23 cellular contexts compared by ENCODE assay signal in genomic region chr6:6962699-6963098, GRCh38.
DNase-seq lines count a peak whose midpoint lies in the region; ATAC-seq, FAIRE-seq and TF ChIP-seq lines count a peak whose summit lies in the region.
"Had no signal": no experiment of that assay in that cellular context is flagged by ENCODE, and none has a peak within 500 bp of the region (broad histone marks: within the 10 kb centered on the region; RNA-seq: fewer than 3 reads in every experiment).

No MANE protein-coding gene starts in this region.

- peaks cover 5 to 31% of the 10 kb centered on the region in 2 experiments; a peak in 3 of 5 replicates for H3K4me1 ChIP-seq in K562 (replicated peaks in 1 of 2; ENCODE audit: control insufficient read depth in 2 of 2, insufficient read depth in 2 of 2, low read length in 2 of 2)
- peaks cover 0 to 8% of the 10 kb centered on the region in 2 experiments for H3K4me1 ChIP-seq in trophoblast cell (ENCODE audit: control insufficient read depth in 1 of 2, insufficient read depth in 2 of 2, low read length in 2 of 2)
- no peaks in the 10 kb centered on the region for H3K4me1 ChIP-seq in aorta (ENCODE audit: control insufficient read depth in 1 of 2, insufficient read depth in 2 of 2, low read length in 2 of 2)
- H3K4me1 ChIP-seq: BLaER1 had no signal

- peaks cover 4% of the 10 kb centered on the region for H3K79me1 ChIP-seq in trophoblast cell (ENCODE audit: low read length)

- TF ChIP-seq CTCF in K562 (IDR thresholded peaks at IDR 0.05 in 2 of 3, conservative IDR thresholded peaks at IDR 0.05 in 1 of 3; ENCODE audit: insufficient read depth in 2 of 3, low read depth in 1 of 3, low read length in 3 of 3) (no peak), GM13976 (IDR thresholded peaks at IDR 0.05; ENCODE audit: borderline replicate concordance, control extremely low read depth, extremely low read depth, insufficient read depth, missing control alignments) (no peak)

- BruUV-seq in K562 (replicated peaks; lab: Mats Ljungman, UMichigan) = no TSS peak

- no peak overlapping the region for H2BK12ac ChIP-seq in trophoblast cell (ENCODE audit: low read length)

- no peak overlapping the region for H2BK120ac ChIP-seq in trophoblast cell (ENCODE audit: insufficient read depth, low read length, poor library complexity)

- peak; percentile 55 for ATAC-seq in K562
- ATAC-seq in aorta (ENCODE audit: low FRiP score) = no peak
- ATAC-seq: CD8-positive, alpha-beta T cell had no signal

- peak; percentile 36 for DNase-seq in activated effector memory CD4-positive, alpha-beta T cell treated with anti-CD3 and anti-CD28 coated beads, Interleukin-2, amount 50 U/mL, for 16 hours
- DNase-seq in activated effector memory CD4-positive, alpha-beta T cell treated with Interleukin-2 at 50 U/mL for 16 hours = no peak
- DNase-seq in K562 (ENCODE audit: extremely low read depth in 1 of 4, low spot score in 3 of 4) = no peak
- peak; percentile 87 to 89 for DNase-seq in trophoblast cell
- DNase-seq in aorta = no peak
- DNase-seq in GM13976 (ENCODE audit: low spot score) = no peak
- DNase-seq: CD4-positive, CD25-positive, alpha-beta regulatory T cell; CD8-positive, alpha-beta T cell; DMS 273 treated with DMSO at 0.1 percent for 48 hours; DMS79; EL; GF-D8; GM23248; H7; HCEC 1CT had no signal

- H3K9me3 ChIP-seq in K562 (replicated peaks; ENCODE audit: control insufficient read depth, insufficient read depth, low read depth, low read length) = no peaks in the 10 kb centered on the region
- H3K9me3 ChIP-seq in trophoblast cell (ENCODE audit: insufficient read depth, low read depth, low read length) = no peaks in the 10 kb centered on the region
- H3K9me3 ChIP-seq in aorta (ENCODE audit: control insufficient read depth, low read length) = no peaks in the 10 kb centered on the region
- H3K9me3 ChIP-seq: BLaER1 had no signal

- no peak overlapping the region for H4K91ac ChIP-seq in trophoblast cell (ENCODE audit: low read depth, low read length)

- H3K27me3 ChIP-seq in K562 (ENCODE audit: control insufficient read depth in 2 of 2, insufficient read depth in 2 of 2, low read length in 2 of 2) (no peaks in the 10 kb centered on the region), trophoblast cell (ENCODE audit: insufficient read depth, low read length) (no peaks in the 10 kb centered on the region), aorta (ENCODE audit: control insufficient read depth in 1 of 2, insufficient read depth in 2 of 2, low read length in 1 of 2) (no peaks in the 10 kb centered on the region)
- H3K27me3 ChIP-seq: BLaER1 had no signal

- no peaks in the 10 kb centered on the region for H4K20me1 ChIP-seq in K562 (replicated peaks; ENCODE audit: control insufficient read depth, insufficient read depth, low read length)
- H4K20me1 ChIP-seq: BLaER1 had no signal

- in situ Hi-C loops in K562 (cut with MboI) = no loop called here
- in situ Hi-C loops in GM13976 (cut with MboI; ENCODE audit: low sequenced_read_pairs, unreplicated experiment) = no loop called here

- H3K36me3 ChIP-seq in K562 (ENCODE audit: control insufficient read depth, insufficient read depth, low read length) (no peaks in the 10 kb centered on the region), trophoblast cell (ENCODE audit: control insufficient read depth in 1 of 2, insufficient read depth in 2 of 2, low read length in 2 of 2) (no peaks in the 10 kb centered on the region), aorta (ENCODE audit: control insufficient read depth in 1 of 2, insufficient read depth in 2 of 2, low read length in 1 of 2) (no peaks in the 10 kb centered on the region)
- H3K36me3 ChIP-seq: BLaER1 had no signal

- TF ChIP-seq POLR2A in K562 (conservative IDR thresholded peaks at IDR 0.05) = no peak

- H3K9me1 ChIP-seq in K562 (ENCODE audit: control insufficient read depth, insufficient read depth, low read length) = no peaks in the 10 kb centered on the region

- H3K23ac ChIP-seq in trophoblast cell (ENCODE audit: low read length) = no peak overlapping the region

- H3K27ac ChIP-seq in K562 (ENCODE audit: extremely low read depth, low read depth, low read length) (no peak overlapping the region), trophoblast cell (ENCODE audit: low read depth, low read length) (peak overlapping the region; percentile 53), aorta (ENCODE audit: low read depth in 1 of 2, low read length in 2 of 2) (no peak overlapping the region)
- H3K27ac ChIP-seq: 22Rv1, BLaER1, C4-2B, GM23248 had no signal

- H3K4me3 ChIP-seq in K562 (no peak overlapping the region), trophoblast cell (ENCODE audit: low read depth, low read length) (no peak overlapping the region), aorta (ENCODE audit: low read length in 2 of 2) (no peak overlapping the region)
- H3K4me3 ChIP-seq: BLaER1, GM23248 had no signal

- no peak overlapping the region for H3K4ac ChIP-seq in trophoblast cell (ENCODE audit: low read depth, low read length)

- no peak overlapping the region for H2AK5ac ChIP-seq in trophoblast cell (ENCODE audit: low read length)

- CTCF ChIA-PET in K562 (lab: Yijun Ruan, JAX; ENCODE audit: low intra/inter-chr PET ratio) = no interaction called here

- H3K14ac ChIP-seq in trophoblast cell (ENCODE audit: low read length) = no peak overlapping the region

- H3K79me2 ChIP-seq in K562 (ENCODE audit: control insufficient read depth, insufficient read depth, low read length) = no peaks in the 10 kb centered on the region
- no peaks in the 10 kb centered on the region for H3K79me2 ChIP-seq in trophoblast cell (ENCODE audit: control insufficient read depth, insufficient read depth, low read length, poor library complexity)

- POLR2A ChIA-PET in K562 (lab: Yijun Ruan, JAX) = interaction anchor here (1.0 kb wide), 1 partner anchor 9 kb away, joined by 4 read pairs; no protein-coding TSS in a partner anchor

- no peak overlapping the region; the same call in 1 of the 2 replicates for H3K4me2 ChIP-seq in K562 (ENCODE audit: insufficient read depth, low read length)
- H3K4me2 ChIP-seq in trophoblast cell (ENCODE audit: low read length) = no peak overlapping the region
- H3K4me2 ChIP-seq: BLaER1 had no signal

- no peak overlapping the region for H2BK5ac ChIP-seq in trophoblast cell (ENCODE audit: low read depth, low read length, poor library complexity)

- FAIRE-seq in K562 (lab: Jason Lieb, UNC) = no peak
- FAIRE-seq: A204.1, D721Med, GM12891, GM19239, H1 had no signal

- H3K18ac ChIP-seq in trophoblast cell (ENCODE audit: low read length) = no peak overlapping the region

- H2AFZ ChIP-seq in K562 (ENCODE audit: low read depth, low read length) (peak overlapping the region; percentile 43), trophoblast cell (ENCODE audit: insufficient read depth, low read length, poor library complexity) (no peak overlapping the region)
- H2AFZ ChIP-seq: GM23248 had no signal

- 21% methylated on average over 4 of the region's 4 CpGs for WGBS in K562 (ENCODE audit: insufficient coverage, low coverage, missing lambda C conversion rate)
- WGBS in trophoblast cell (ENCODE audit: extremely low coverage, insufficient coverage, insufficient read length) = no CpG with 5 or more reads among the region's 4 CpGs
- 82 to 85% methylated on average over 4 of the region's 4 CpGs for WGBS in aorta, 2 donors

- intact Hi-C loops in K562 (cut with micrococcal nuclease) (no loop called here), aorta (cut with DNase I) (no loop called here)

- no peak overlapping the region for H4K8ac ChIP-seq in trophoblast cell (ENCODE audit: low read depth, low read length)

- peak overlapping the region in 1 of 2 experiments; percentile 5; a peak in 1 of 4 replicates for H3K9ac ChIP-seq in K562 (ENCODE audit: insufficient read depth in 1 of 2, low read depth in 2 of 2, low read length in 2 of 2)
- H3K9ac ChIP-seq in trophoblast cell (ENCODE audit: low read length) = no peak overlapping the region
- H3K9ac ChIP-seq: BLaER1, GM23248 had no signal

- no peak overlapping the region for H4K12ac ChIP-seq in trophoblast cell (ENCODE audit: low read depth, low read length)

- no peak for TF ChIP-seq EP300 in K562 (IDR thresholded peaks at IDR 0.05; ENCODE audit: low read length)

- TF ChIP-seq RAD21 in K562 (CRISPR knock-in tag; conservative IDR thresholded peaks at IDR 0.05 in 1 of 2, IDR thresholded peaks at IDR 0.05 in 1 of 2) = no peak

TF ChIP-seq in K562, 482 proteins besides CTCF, POLR2A, EP300 and RAD21 (continues in another document):
- TF ChIP-seq ZNF778 (CRISPR knock-in tag; IDR thresholded peaks at IDR 0.05) (no peak), GTF2E2 (tag; IDR thresholded peaks at IDR 0.05) (no peak), HMG20A (CRISPR knock-in tag; conservative IDR thresholded peaks at IDR 0.05) (no peak), ZNF239 (CRISPR knock-in tag; IDR thresholded peaks at IDR 0.05) (no peak), GATAD2B (IDR thresholded peaks at IDR 0.05; ENCODE audit: borderline replicate concordance) (no peak), TRIM25 (IDR thresholded peaks at IDR 0.05; ENCODE audit: borderline replicate concordance) (no peak), ZNF431 (CRISPR knock-in tag; IDR thresholded peaks at IDR 0.05) (no peak), SLC30A9 (CRISPR knock-in tag; IDR thresholded peaks at IDR 0.05) (no peak), HMGN3 (IDR thresholded peaks at IDR 0.05; ENCODE audit: borderline replicate concordance, extremely low read depth, insufficient read length, low read depth, low read length) (no peak)

Comparison
In these comparisons a context has a peak if more than half of its experiments do, and no peak if none do; other contexts are left out.
1. DNase-seq: peak in activated effector memory CD4-positive, alpha-beta T cell treated with anti-CD3 and anti-CD28 coated beads, Interleukin-2, amount 50 U/mL, for 16 hours (single experiment) and trophoblast cell (2 of 2); none in activated effector memory CD4-positive, alpha-beta T cell treated with Interleukin-2 at 50 U/mL for 16 hours (single experiment), K562 (0 of 4), aorta (0 of 2) and GM13976 (single experiment).